Comparison of ENCODE assay signal across 17 cellular contexts in the genomic region with DNA sequence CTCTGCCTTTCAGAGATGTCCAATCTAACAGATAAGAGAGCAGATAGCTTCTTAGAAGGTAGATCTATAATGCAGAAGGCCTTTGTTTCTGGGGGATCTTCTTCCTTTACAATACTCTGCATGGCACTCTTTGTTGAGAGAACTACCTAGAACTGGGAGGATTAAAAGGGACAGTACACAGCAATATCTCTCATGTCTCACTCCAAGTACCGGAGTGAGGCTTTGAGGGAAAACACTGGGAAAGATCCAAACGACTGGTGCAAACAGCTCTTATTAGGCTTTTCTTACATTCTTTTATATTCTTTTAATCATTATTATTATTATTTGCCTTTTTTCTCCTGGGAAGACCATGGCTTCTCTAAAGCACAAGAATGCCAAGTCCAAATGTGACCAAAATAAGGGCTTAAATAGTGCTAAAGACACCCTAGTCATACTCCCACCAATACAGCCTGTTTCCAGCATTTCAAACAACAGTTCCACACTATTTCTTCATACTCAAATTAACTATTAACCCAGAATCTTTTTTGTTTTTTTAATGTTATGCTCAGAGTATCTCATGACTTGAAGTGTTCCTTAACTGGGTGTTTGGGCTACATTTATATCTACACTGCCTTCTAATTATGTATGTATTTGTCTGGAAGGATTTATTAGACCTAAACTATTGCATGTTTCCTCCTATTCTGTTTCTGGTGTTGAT. TPM values are rescaled to one million over a fixed set of nuclear protein-coding genes. Genes with fewer than 3 reads are reported as not detected.
A peak's percentile ranks its signal among the peaks of the same experiment; 100 is the strongest.
DNase-seq lines count a peak whose midpoint lies in the region; ATAC-seq and TF ChIP-seq lines count a peak whose summit lies in the region.
"Had no signal": no experiment of that assay in that cellular context is flagged by ENCODE, and none has a peak within 500 bp of the region (broad histone marks: within the 10 kb centered on the region; RNA-seq: fewer than 3 reads in every experiment).

No MANE protein-coding gene starts in this region.

- no peak overlapping the region for H3K27ac ChIP-seq in substantia nigra (ENCODE audit: low read depth, low read length, poor library complexity, severe bottlenecking)
- H3K27ac ChIP-seq: 22Rv1 had no signal

- ATAC-seq in stimulated activated naive CD8-positive, alpha-beta T cell treated with anti-CD3 and anti-CD28 coated beads, Interleukin-15, Interleukin-2, amounts not matched to agents 100 U/mL and 50 U/mL, for 24 hours, result no peak
- ATAC-seq: CD8-positive, alpha-beta T cell; HCT116; Panc1 had no signal

- H3K4me1 Mint-ChIP-seq in T-helper 1 cell treated with Interleukin-12 subunit alpha and Interleukin-12 subunit beta and Interleukin-4 antibody, amounts not matched to agents 30 μg/mL and 1 μg/mL, for 36 hours (ENCODE audit: low read depth), result peaks cover 15% of the 10 kb centered on the region
- peaks cover 40% of the 10 kb centered on the region for H3K4me1 Mint-ChIP-seq in stimulated activated naive CD8-positive, alpha-beta T cell treated with anti-CD3 and anti-CD28 coated beads, Interleukin-15, Interleukin-2, amounts not matched to agents 100 ng/mL and 50 ng/mL, for 24 hours (ENCODE audit: low read depth)
- peaks cover 12% of the 10 kb centered on the region for H3K4me1 Mint-ChIP-seq in activated naive CD8-positive, alpha-beta T cell (ENCODE audit: low read depth)
- peaks cover 6% of the 10 kb centered on the region for H3K4me1 Mint-ChIP-seq in HFFc6 (ENCODE audit: low read depth)

- H3K4me3 Mint-ChIP-seq in T-helper 1 cell treated with Interleukin-12 subunit alpha and Interleukin-12 subunit beta and Interleukin-4 antibody, amounts not matched to agents 30 μg/mL and 1 μg/mL, for 36 hours, result no peak overlapping the region
- H3K4me3 Mint-ChIP-seq in stimulated activated naive CD8-positive, alpha-beta T cell treated with anti-CD3 and anti-CD28 coated beads, Interleukin-15, Interleukin-2, amounts not matched to agents 100 ng/mL and 50 ng/mL, for 24 hours, result peak overlapping the region; percentile 20
- H3K4me3 Mint-ChIP-seq in activated naive CD8-positive, alpha-beta T cell, result no peak overlapping the region
- no peak overlapping the region for H3K4me3 Mint-ChIP-seq in HFFc6
- H3K4me3 Mint-ChIP-seq: CD8-positive, alpha-beta T cell had no signal

- DNase-seq in T-helper 1 cell (no peak), T1000 (lab: John Stamatoyannopoulos, UW) (no peak), HFFc6 (no peak), substantia nigra (lab: John Stamatoyannopoulos, UW) (no peak)
- no peak for DNase-seq in stimulated activated naive CD8-positive, alpha-beta T cell treated with anti-CD3 and anti-CD28 coated beads, Interleukin-15, Interleukin-2, amounts not matched to agents 100 U/mL and 50 U/mL, for 24 hours
- DNase-seq: CD8-positive, alpha-beta T cell; NCI-H1092 treated with DMSO at 0.1 percent for 48 hours; NCI-H1694 treated with DMSO at 0.1 percent for 48 hours; NCI-H446 treated with DMSO at 0.1 percent for 48 hours; NCI-H748 treated with DMSO at 0.1 percent for 48 hours; Right ventricle myocardium superior had no signal

- peaks cover 27% of the 10 kb centered on the region for H3K9me3 Mint-ChIP-seq in T-helper 1 cell treated with Interleukin-12 subunit alpha and Interleukin-12 subunit beta and Interleukin-4 antibody, amounts not matched to agents 30 μg/mL and 1 μg/mL, for 36 hours
- peaks cover 15% of the 10 kb centered on the region for H3K9me3 Mint-ChIP-seq in stimulated activated naive CD8-positive, alpha-beta T cell treated with anti-CD3 and anti-CD28 coated beads, Interleukin-15, Interleukin-2, amounts not matched to agents 100 ng/mL and 50 ng/mL, for 24 hours
- H3K9me3 Mint-ChIP-seq in activated naive CD8-positive, alpha-beta T cell (ENCODE audit: low read depth), result peaks cover 18% of the 10 kb centered on the region
- H3K9me3 Mint-ChIP-seq in HFFc6, result peaks cover 21% of the 10 kb centered on the region

- no peak for TF ChIP-seq CTCF in HFFc6 (IDR thresholded peaks at IDR 0.05)

- H3K27ac Mint-ChIP-seq in T-helper 1 cell treated with Interleukin-12 subunit alpha and Interleukin-12 subunit beta and Interleukin-4 antibody, amounts not matched to agents 30 μg/mL and 1 μg/mL, for 36 hours, result peak overlapping the region; percentile 19
- peak overlapping the region; percentile 69 for H3K27ac Mint-ChIP-seq in stimulated activated naive CD8-positive, alpha-beta T cell treated with anti-CD3 and anti-CD28 coated beads, Interleukin-15, Interleukin-2, amounts not matched to agents 100 ng/mL and 50 ng/mL, for 24 hours
- peak overlapping the region; percentile 67 for H3K27ac Mint-ChIP-seq in activated naive CD8-positive, alpha-beta T cell
- H3K27ac Mint-ChIP-seq in HFFc6, result no peak overlapping the region
- H3K27ac Mint-ChIP-seq: CD8-positive, alpha-beta T cell had no signal

- no peaks in the 10 kb centered on the region for H3K27me3 Mint-ChIP-seq in T-helper 1 cell treated with Interleukin-12 subunit alpha and Interleukin-12 subunit beta and Interleukin-4 antibody, amounts not matched to agents 30 μg/mL and 1 μg/mL, for 36 hours (ENCODE audit: low read depth)
- H3K27me3 Mint-ChIP-seq in stimulated activated naive CD8-positive, alpha-beta T cell treated with anti-CD3 and anti-CD28 coated beads, Interleukin-15, Interleukin-2, amounts not matched to agents 100 ng/mL and 50 ng/mL, for 24 hours, result no peaks in the 10 kb centered on the region
- no peaks in the 10 kb centered on the region for H3K27me3 Mint-ChIP-seq in activated naive CD8-positive, alpha-beta T cell
- H3K27me3 Mint-ChIP-seq in HFFc6 (ENCODE audit: insufficient read depth), result no peaks in the 10 kb centered on the region; the same call in 1 of the 2 replicates

- H3K36me3 Mint-ChIP-seq in T-helper 1 cell treated with Interleukin-12 subunit alpha and Interleukin-12 subunit beta and Interleukin-4 antibody, amounts not matched to agents 30 μg/mL and 1 μg/mL, for 36 hours (ENCODE audit: low read depth), result peaks cover 29% of the 10 kb centered on the region
- H3K36me3 Mint-ChIP-seq in stimulated activated naive CD8-positive, alpha-beta T cell treated with anti-CD3 and anti-CD28 coated beads, Interleukin-15, Interleukin-2, amounts not matched to agents 100 ng/mL and 50 ng/mL, for 24 hours (ENCODE audit: low read depth), result peaks cover 46% of the 10 kb centered on the region
- peaks cover 15% of the 10 kb centered on the region for H3K36me3 Mint-ChIP-seq in activated naive CD8-positive, alpha-beta T cell
- peaks cover 23% of the 10 kb centered on the region for H3K36me3 Mint-ChIP-seq in HFFc6 (ENCODE audit: low read depth)

RNA-seq across cellular contexts. Expression of a gene that starts 52.7 kb away (rescaled TPM):
- 10 to 100 TPM; 13.6 to 17.9 (median 15.5) TPM for total RNA-seq in HFFc6 (2021; fragmentation: NEBNext Ultra II Directional; extraction: Animal tissue kit (Norgen Biotek cat#: 25700))

RNA-seq across cellular contexts. Expression of a gene that starts 53.2 kb away (rescaled TPM):
- 10 to 100 TPM; 14.1 to 17.9 (median 15.2) TPM for total RNA-seq in HFFc6 (2021; fragmentation: NEBNext Ultra II Directional; extraction: Animal tissue kit (Norgen Biotek cat#: 25700))
